In the genomic region with DNA sequence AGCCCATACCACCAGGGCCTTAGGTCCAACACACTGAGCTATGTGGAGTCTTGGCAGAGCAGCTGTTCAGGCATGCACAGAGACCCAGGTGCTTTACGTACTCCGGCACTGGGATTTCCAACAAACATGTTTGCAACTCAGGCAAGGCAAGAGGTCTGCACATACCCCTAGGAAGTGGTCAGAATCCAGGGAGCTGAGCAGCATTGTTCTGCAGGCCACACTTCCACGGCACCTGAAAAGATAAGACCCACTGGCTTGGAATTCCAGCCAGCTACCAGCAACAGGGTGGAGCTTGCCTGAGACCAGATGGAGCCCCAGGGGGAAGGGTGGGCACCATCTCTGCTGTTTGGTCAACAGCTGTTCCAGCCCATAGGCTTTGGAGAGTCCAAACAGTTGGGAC, we compare ENCODE assay signal across 8 cellular contexts.
"Had no signal": no experiment of that assay in that cellular context is flagged by ENCODE, and none has a peak within 500 bp of the region (broad histone marks: within the 10 kb centered on the region; RNA-seq: fewer than 3 reads in every experiment).

No MANE protein-coding gene starts in this region.

- H3K4me1 ChIP-seq: HAP-1 had no signal

- DNase-seq: GM23248, GOT3, H7, H9, HCEC 1CT, HFFc6 had no signal

- H3K36me3 ChIP-seq: HAP-1 had no signal

- H3K4me3 ChIP-seq: GM23248, GM23338, HAP-1 had no signal

- H3K27ac ChIP-seq: GM23248 had no signal

- H2AFZ ChIP-seq: GM23248, GM23338 had no signal

- H3K4me2 ChIP-seq: GM23338 had no signal

- H3K9ac ChIP-seq: GM23248 had no signal
